Comparison of ENCODE assay signal across 11 cellular contexts in genomic region chr15:80967991-80968510, GRCh38.
"Had no signal": no experiment of that assay in that cellular context is flagged by ENCODE, and none has a peak within 500 bp of the region (broad histone marks: within the 10 kb centered on the region; RNA-seq: fewer than 3 reads in every experiment).

No MANE protein-coding gene starts in this region.

- H3K9me3 Mint-ChIP-seq: effector memory CD8-positive, alpha-beta T cell had no signal

- H3K27ac ChIP-seq: ascending aorta, gastroesophageal sphincter, transverse colon had no signal

- H3K4me3 Mint-ChIP-seq: activated CD4-positive, alpha-beta memory T cell treated with anti-CD3 and anti-CD28 coated beads for 36 hours; activated T-helper 1 cell treated with anti-CD3 and anti-CD28 coated beads, Interleukin-12 subunit alpha, Interleukin-12 subunit beta, Interleukin-2, Interleukin-4 antibody, amounts not matched to agents 30 ng/mL and 10 ng/mL and 1 ng/mL, durations not matched to agents 14 hours and 24 hours and 36 hours; effector memory CD8-positive, alpha-beta T cell had no signal

- DNase-seq: activated CD4-positive, alpha-beta memory T cell treated with anti-CD3 and anti-CD28 coated beads for 36 hours; activated naive CD4-positive, alpha-beta T cell; cortex of kidney; effector memory CD8-positive, alpha-beta T cell; mucosa of descending colon; small intestine; T1000; transverse colon had no signal

- H3K27ac Mint-ChIP-seq: activated CD4-positive, alpha-beta memory T cell treated with anti-CD3 and anti-CD28 coated beads for 36 hours; activated T-helper 1 cell treated with anti-CD3 and anti-CD28 coated beads, Interleukin-12 subunit alpha, Interleukin-12 subunit beta, Interleukin-2, Interleukin-4 antibody, amounts not matched to agents 30 ng/mL and 10 ng/mL and 1 ng/mL, durations not matched to agents 14 hours and 24 hours and 36 hours; effector memory CD8-positive, alpha-beta T cell had no signal

- H3K4me3 ChIP-seq: ascending aorta, gastroesophageal sphincter, mucosa of descending colon, transverse colon had no signal

- H3K27me3 Mint-ChIP-seq: activated CD4-positive, alpha-beta memory T cell treated with anti-CD3 and anti-CD28 coated beads for 36 hours; effector memory CD8-positive, alpha-beta T cell had no signal

- H3K9me3 ChIP-seq: gastroesophageal sphincter, mucosa of descending colon, transverse colon had no signal

- H3K4me1 ChIP-seq: ascending aorta, transverse colon had no signal

- H3K36me3 ChIP-seq: transverse colon had no signal

- ATAC-seq: effector memory CD8-positive, alpha-beta T cell; mucosa of descending colon had no signal

- H3K27me3 ChIP-seq: ascending aorta, gastroesophageal sphincter, transverse colon had no signal
